Comparison of ENCODE assay signal across 8 cellular contexts in the genomic region with DNA sequence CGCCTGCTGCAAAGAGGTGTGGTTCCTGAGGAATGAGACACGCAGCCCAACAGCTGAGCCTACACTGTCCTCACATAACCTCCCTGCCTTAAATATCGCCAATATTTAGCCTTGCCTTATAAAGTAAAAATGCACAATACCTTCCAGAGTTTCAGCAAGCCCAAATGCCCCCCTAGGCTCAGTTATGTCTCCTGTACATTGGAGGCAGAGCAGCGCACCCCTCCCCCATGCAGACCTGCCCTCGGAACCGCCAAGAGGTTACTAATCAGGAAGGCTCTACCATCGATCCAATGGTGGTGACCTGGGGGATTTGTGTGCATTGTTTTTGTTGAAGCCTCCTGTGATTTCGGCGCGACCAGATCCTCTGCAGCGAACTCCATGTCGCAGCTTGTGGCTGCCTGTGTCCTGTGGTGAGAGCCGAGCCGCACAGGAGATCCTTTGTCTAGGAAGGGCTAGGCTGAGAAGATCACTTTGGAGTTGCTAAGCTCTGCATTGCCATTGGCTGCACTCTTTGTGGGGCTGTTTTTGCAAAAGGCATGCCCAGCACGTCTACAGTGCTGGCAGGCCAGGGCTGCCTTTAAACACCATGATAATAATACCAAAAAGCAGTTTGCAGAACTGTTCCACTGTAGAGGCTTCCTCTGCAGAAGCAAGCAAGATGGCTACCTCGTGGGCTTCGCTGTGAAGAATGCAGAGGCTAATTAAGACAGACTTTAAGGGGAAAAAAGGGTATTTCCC. TPM values are rescaled to one million over a fixed set of nuclear protein-coding genes. Genes with fewer than 3 reads are reported as not detected.
DNase-seq lines count a peak whose midpoint lies in the region; ATAC-seq, FAIRE-seq and TF ChIP-seq lines count a peak whose summit lies in the region.

No MANE protein-coding gene starts in this region.

- DNase-seq in NCI-H1417 treated with DMSO at 0.1 percent for 48 hours (lab: John Stamatoyannopoulos, UW) (peak; percentile 67), T-helper 17 cell (peak; percentile 14 to 32 (median 16)), K562 (ENCODE audit: extremely low read depth in 1 of 4, low spot score in 3 of 4) (peak; percentile 58 to 74 (median 66)), hypothalamus (lab: John Stamatoyannopoulos, UW) (peak; percentile 26 to 92 (median 73)), retina (peak; percentile 95)

- H3K79me2 ChIP-seq in K562 (ENCODE audit: control insufficient read depth, insufficient read depth, low read length), result peaks cover 31% of the 10 kb centered on the region

- peak overlapping the region; percentile 71; the same call in 2 of the 3 replicates for H3K27ac ChIP-seq in K562 (ENCODE audit: extremely low read depth, low read depth, low read length)

- ATAC-seq in HG02678 (IDR thresholded peaks at IDR 0.05; ENCODE audit: unreplicated experiment) (peak; percentile 87), T-helper 17 cell (peak; percentile 94), K562 (peak; percentile 93), GM18520 (IDR thresholded peaks at IDR 0.05; ENCODE audit: unreplicated experiment) (no peak)

- peak in 1 of 2 experiments; percentile 15; a peak in 1 of 4 replicates for TF ChIP-seq RAD21 in K562 (CRISPR knock-in tag; conservative IDR thresholded peaks at IDR 0.05 in 1 of 2, IDR thresholded peaks at IDR 0.05 in 1 of 2)

- 9% methylated on average over 17 of the region's 17 CpGs for WGBS in K562 (ENCODE audit: insufficient coverage, low coverage, missing lambda C conversion rate)

- TF ChIP-seq EP300 in K562 (IDR thresholded peaks at IDR 0.05; ENCODE audit: low read length), result no peak

- in situ Hi-C loops in K562 (cut with MboI), result no loop called here

- peak overlapping the region; percentile 44 to 85 for H3K9ac ChIP-seq in K562 (ENCODE audit: insufficient read depth in 1 of 2, low read depth in 2 of 2, low read length in 2 of 2)

- no TSS peak for BruUV-seq in K562 (replicated peaks; lab: Mats Ljungman, UMichigan)

- TF ChIP-seq CTCF in GM12875 (IDR thresholded peaks at IDR 0.05; ENCODE audit: borderline replicate concordance, insufficient read depth, low read depth, low read length), result no peak
- TF ChIP-seq CTCF in K562 (IDR thresholded peaks at IDR 0.05 in 2 of 3, conservative IDR thresholded peaks at IDR 0.05 in 1 of 3; ENCODE audit: insufficient read depth in 2 of 3, low read depth in 1 of 3, low read length in 3 of 3), result no peak

- H3K9me3 ChIP-seq in T-helper 17 cell (ENCODE audit: control insufficient read depth, low read length, poor library complexity, severe bottlenecking) (no peaks in the 10 kb centered on the region), K562 (replicated peaks; ENCODE audit: control insufficient read depth, insufficient read depth, low read depth, low read length) (no peaks in the 10 kb centered on the region)

- peak overlapping the region; percentile 93 for H3K4me3 Mint-ChIP-seq in T-helper 17 cell

- POLR2A ChIA-PET in K562 (lab: Yijun Ruan, JAX), result interaction anchor here (0.6 to 4.0 kb wide), 6 partner anchors 11 to 715 kb away, joined by 3 to 25 read pairs (median 4); a partner anchor contains a TSS

- TF ChIP-seq POLR2A in K562 (conservative IDR thresholded peaks at IDR 0.05), result no peak

- no peaks in the 10 kb centered on the region for H3K27me3 Mint-ChIP-seq in T-helper 17 cell

- no peaks in the 10 kb centered on the region for H3K27me3 ChIP-seq in K562 (ENCODE audit: control insufficient read depth in 2 of 2, insufficient read depth in 2 of 2, low read length in 2 of 2)

- H3K4me3 ChIP-seq in GM12875 (ENCODE audit: low read depth, low read length) (peak overlapping the region; percentile 44), K562 (peak overlapping the region; percentile 30)

- peaks cover 5% of the 10 kb centered on the region for H3K9me1 ChIP-seq in K562 (ENCODE audit: control insufficient read depth, insufficient read depth, low read length)

- intact Hi-C loops in K562 (cut with micrococcal nuclease), result loop anchor here (1.0 kb wide), 1 partner anchor 40 kb away; a partner anchor contains a TSS

- peak overlapping the region; percentile 75 for H3K27ac Mint-ChIP-seq in T-helper 17 cell

- H3K4me2 ChIP-seq in K562 (ENCODE audit: insufficient read depth, low read length), result peak overlapping the region; percentile 83

- peaks cover 49% of the 10 kb centered on the region; the same call in 2 of the 3 replicates for H3K36me3 ChIP-seq in K562 (ENCODE audit: control insufficient read depth, insufficient read depth, low read length)

- H3K4me1 Mint-ChIP-seq in T-helper 17 cell, result peaks cover 26% of the 10 kb centered on the region

- CTCF ChIA-PET in K562 (lab: Yijun Ruan, JAX; ENCODE audit: low intra/inter-chr PET ratio), result no interaction called here

- H3K4me1 ChIP-seq in K562 (replicated peaks in 1 of 2; ENCODE audit: control insufficient read depth in 2 of 2, insufficient read depth in 2 of 2, low read length in 2 of 2), result peaks cover 18 to 26% of the 10 kb centered on the region in 2 experiments

- H3K36me3 Mint-ChIP-seq in T-helper 17 cell (ENCODE audit: low read depth), result peaks cover 2% of the 10 kb centered on the region

- peak overlapping the region; percentile 67 for H2AFZ ChIP-seq in K562 (ENCODE audit: low read depth, low read length)

- FAIRE-seq in K562 (lab: Jason Lieb, UNC), result peak; percentile 85

- H4K20me1 ChIP-seq in K562 (replicated peaks; ENCODE audit: control insufficient read depth, insufficient read depth, low read length), result 0 out of 2 replicates have a peak, but pooled peaks cover 4% of the 10 kb centered on the region

TF ChIP-seq in K562, 482 proteins besides CTCF, POLR2A, EP300 and RAD21 (continues in another document):
- no peak for TF ChIP-seq CHD4 (IDR thresholded peaks at IDR 0.05; ENCODE audit: insufficient read depth, insufficient replicate concordance, low read depth, low read length, poor library complexity, severe bottlenecking)
- TF ChIP-seq ZSCAN29 (IDR thresholded peaks at IDR 0.05), result peak; percentile 11; the same call in 1 of the 2 replicates
- TF ChIP-seq, protein P1, sequence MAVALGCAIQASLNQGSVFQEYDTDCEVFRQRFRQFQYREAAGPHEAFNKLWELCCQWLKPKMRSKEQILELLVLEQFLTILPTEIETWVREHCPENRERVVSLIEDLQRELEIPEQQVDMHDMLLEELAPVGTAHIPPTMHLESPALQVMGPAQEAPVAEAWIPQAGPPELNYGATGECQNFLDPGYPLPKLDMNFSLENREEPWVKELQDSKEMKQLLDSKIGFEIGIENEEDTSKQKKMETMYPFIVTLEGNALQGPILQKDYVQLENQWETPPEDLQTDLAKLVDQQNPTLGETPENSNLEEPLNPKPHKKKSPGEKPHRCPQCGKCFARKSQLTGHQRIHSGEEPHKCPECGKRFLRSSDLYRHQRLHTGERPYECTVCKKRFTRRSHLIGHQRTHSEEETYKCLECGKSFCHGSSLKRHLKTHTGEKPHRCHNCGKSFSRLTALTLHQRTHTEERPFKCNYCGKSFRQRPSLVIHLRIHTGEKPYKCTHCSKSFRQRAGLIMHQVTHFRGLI (CRISPR knock-in tag; IDR thresholded peaks at IDR 0.05), result peak; percentile 83; the same call in 1 of the 2 replicates
- TF ChIP-seq ZNF668 (CRISPR knock-in tag; IDR thresholded peaks at IDR 0.05), result no peak
- TF ChIP-seq BACH1 (tag; IDR thresholded peaks at IDR 0.05), result peak; percentile 49; the same call in 1 of the 2 replicates
- 0 out of 2 replicates have a peak, but pooled peaks have one; percentile 44 for TF ChIP-seq HDAC2 (IDR thresholded peaks at IDR 0.05)
- TF ChIP-seq, protein P2, sequence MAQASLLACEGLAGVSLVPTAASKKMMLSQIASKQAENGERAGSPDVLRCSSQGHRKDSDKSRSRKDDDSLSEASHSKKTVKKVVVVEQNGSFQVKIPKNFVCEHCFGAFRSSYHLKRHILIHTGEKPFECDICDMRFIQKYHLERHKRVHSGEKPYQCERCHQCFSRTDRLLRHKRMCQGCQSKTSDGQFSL (CRISPR knock-in tag; IDR thresholded peaks at IDR 0.05), result peak; percentile 23; the same call in 1 of the 2 replicates
- TF ChIP-seq, protein P2 (tag; IDR thresholded peaks at IDR 0.05), result no peak
- TF ChIP-seq KLF16 (IDR thresholded peaks at IDR 0.05), result no peak
- TF ChIP-seq TCFL5 (CRISPR knock-in tag; conservative IDR thresholded peaks at IDR 0.05), result no peak
- 0 out of 4 replicates have a peak, but pooled peaks of 1 of the 2 experiments have one; percentile 21 for TF ChIP-seq RCOR1 (IDR thresholded peaks at IDR 0.05; ENCODE audit: borderline replicate concordance in 1 of 2, low read depth in 2 of 2, low read length in 2 of 2)

RNA-seq across cellular contexts. Expression of a gene that starts 40.1 kb away (rescaled TPM):
- 1 to 10 TPM; 2.2 to 2.8 TPM for total RNA-seq in T-helper 17 cell
- total RNA-seq in K562 (2011; cell fraction: chromatin; rRNA removed; ENCODE audit: low replicate concordance), result 44.0 and 102 TPM in 2 replicates
- total RNA-seq in K562 (2011; cell fraction: nucleolus; rRNA removed), result 30.5 and 40.3 TPM in 2 replicates
- total RNA-seq in K562 (2011; cell fraction: nucleoplasm; rRNA removed), result 50.2 and 57.9 TPM in 2 replicates
- 9.2 and 11.9 TPM in 2 replicates for total RNA-seq in K562 (2014; rRNA removed)
- 21.0 and 22.2 TPM in 2 replicates for total RNA-seq in K562 (2014; rRNA removed; fragmentation: Illumina TruSeq; extraction: Trizol)
- total RNA-seq in K562 (2015; rRNA removed; fragmentation: Illumina TruSeq; extraction: Trizol), result 18.0 and 18.7 TPM in 2 replicates
- total RNA-seq in K562 (2021), result 20.6 and 21.3 TPM in 2 replicates
- 11.6 and 18.9 TPM in 2 replicates for polyA plus RNA-seq in K562 (2011; rRNA removed)
- 4.0 and 9.4 TPM in 2 replicates for polyA plus RNA-seq in K562 (2011; cell fraction: cytosol; rRNA removed)
- 10.7 and 16.7 TPM in 2 replicates for polyA plus RNA-seq in K562 (2011; cell fraction: nucleus; rRNA removed)
- 6.8 and 8.1 TPM in 2 replicates for polyA plus RNA-seq in K562 (2012)
- polyA plus RNA-seq in K562 (2014; fragmentation: Illumina TruSeq; extraction: Trizol), result 12.6 and 16.8 TPM in 2 replicates
- polyA plus RNA-seq in K562 (2014; fragmentation: Nextera tagmentation; extraction: Ambion mirVana), result 1 to 10 TPM; 2.6 to 3.6 TPM
- 5.4 and 5.9 TPM in 2 replicates for polyA plus RNA-seq in K562 (2014; rRNA removed)
- polyA minus RNA-seq in K562 (2011; rRNA and poly(A)+ RNA removed), result 45.0 and 86.3 TPM in 2 replicates
- polyA minus RNA-seq in K562 (2011; cell fraction: cytosol; rRNA and poly(A)+ RNA removed), result 25.9 and 31.1 TPM in 2 replicates
- polyA minus RNA-seq in K562 (2011; cell fraction: nucleus; rRNA and poly(A)+ RNA removed), result 18.4 and 50.4 TPM in 2 replicates

Comparison
In these comparisons a context has a peak if more than half of its experiments do, and no peak if none do; other contexts are left out.
1. DNase-seq: peak in every context shown above with its lines; median percentile 95 in retina; 73 in hypothalamus; 67 in NCI-H1417 treated with DMSO at 0.1 percent for 48 hours; 66 in K562; 16 in T-helper 17 cell.